8 cellular contexts compared by ENCODE assay signal in genomic region chr4:127965062-127965802, GRCh38. TPM values are rescaled to one million over a fixed set of nuclear protein-coding genes. Genes with fewer than 3 reads are reported as not detected.
DNase-seq lines count a peak whose midpoint lies in the region; ATAC-seq, FAIRE-seq and TF ChIP-seq lines count a peak whose summit lies in the region.

TSS of gene ABHD18 (plus strand) at chr4:127965406. CDS start at chr4:127982956, 17,550 bp downstream.
TSS of gene MFSD8 (minus strand) at chr4:127965173. CDS start at chr4:127965133, 40 bp downstream.

- H3K4me2 ChIP-seq in HepG2 (ENCODE audit: low read depth, low read length) = peak within 1 kb of the TSS; percentile 97

- peak; percentile 92 for FAIRE-seq in HepG2 (lab: Jason Lieb, UNC)

- peaks cover 53% of the 10 kb centered on the region for H3K79me2 ChIP-seq in HepG2 (ENCODE audit: insufficient read depth, low read length)

- peaks cover 27 to 58% (median 43%) of the 10 kb centered on the region in 4 donors for H3K4me1 Mint-ChIP-seq in CD4-positive, alpha-beta memory T cell

- no peaks in the 10 kb centered on the region for H3K9me3 Mint-ChIP-seq in CD4-positive, alpha-beta memory T cell

- peak; percentile 97 for ATAC-seq in GM19438 (IDR thresholded peaks at IDR 0.05; ENCODE audit: low read depth, unreplicated experiment)
- ATAC-seq in HG03575 (IDR thresholded peaks at IDR 0.05; ENCODE audit: extremely low read depth, insufficient number of reproducible peaks, low FRiP score, unreplicated experiment) = peak; percentile 83
- ATAC-seq in HepG2 = peak; percentile 93

- TF ChIP-seq EP300 in HepG2 (IDR thresholded peaks at IDR 0.05; ENCODE audit: low read depth in 2 of 2, low read length in 2 of 2) (no peak), HepG2 (CRISPR knock-in tag; IDR thresholded peaks at IDR 0.05; ENCODE audit: borderline replicate concordance) (no peak)

- peak; percentile 98 to 99 (median 99) for DNase-seq in CD4-positive, alpha-beta memory T cell
- DNase-seq in NCI-H82 (lab: John Stamatoyannopoulos, UW) (peak; percentile 98), dermis blood vessel endothelial cell (peak; percentile 100), HepG2 (ENCODE audit: low spot score) (peak; percentile 97)
- DNase-seq in activated CD4-positive, alpha-beta T cell treated with anti-CD3 and anti-CD28 coated beads, Interleukin-2, amount 50 U/mL, for 48 hours = peak; percentile 99
- peak; percentile 99 for DNase-seq in stimulated activated CD4-positive, alpha-beta T cell treated with anti-CD3 and anti-CD28 coated beads, Interleukin-4, amount 100 ng/mL, for 1 hour

- peak; percentile 58 for TF ChIP-seq RAD21 in HepG2 (CRISPR knock-in tag; IDR thresholded peaks at IDR 0.05)

- no CpG with 5 or more reads among the region's 69 CpGs for WGBS in HepG2 (ENCODE audit: low lambda C conversion rate)

- peak within 1 kb of the TSS; percentile 86 to 98 (median 97) for H3K27ac Mint-ChIP-seq in CD4-positive, alpha-beta memory T cell

- H3K4me1 ChIP-seq in CD4-positive, alpha-beta memory T cell (ENCODE audit: insufficient read depth, low read length) = peaks cover 48% of the 10 kb centered on the region
- peaks cover 41% of the 10 kb centered on the region for H3K4me1 ChIP-seq in HepG2 (ENCODE audit: insufficient read depth, low read length)

- H3K9ac ChIP-seq in HepG2 (ENCODE audit: insufficient read depth, low read depth, low read length) = peak within 1 kb of the TSS; percentile 98

- POLR2A ChIA-PET in CD4-positive, alpha-beta memory T cell (lab: Charles Lee; ENCODE audit: partially characterized antibody) = interaction anchor here (0.7 to 4.0 kb wide), 16 partner anchors 9 to 1129 kb away, joined by 3 to 113 read pairs (median 5); partner anchors contain the start of genes JADE1, LARP1B, PGRMC2 and PLK4
- POLR2A ChIA-PET in HepG2 (lab: Yijun Ruan, JAX) = interaction anchor here (0.6 to 3.0 kb wide), 20 partner anchors 8 to 333 kb away, joined by 3 to 52 read pairs (median 4); partner anchors contain the start of genes HSPA4L, LARP1B and PLK4

- H3K27me3 Mint-ChIP-seq in CD4-positive, alpha-beta memory T cell = no peaks in the 10 kb centered on the region

- peaks cover 3 to 29% of the 10 kb centered on the region in 2 donors for H3K36me3 Mint-ChIP-seq in CD4-positive, alpha-beta memory T cell

- BruUV-seq in HepG2 (replicated peaks; lab: Mats Ljungman, UMichigan) = no TSS peak

- H4K20me1 ChIP-seq in HepG2 (ENCODE audit: insufficient read depth, low read length) = no peaks in the 10 kb centered on the region

- H3K9me3 ChIP-seq in CD4-positive, alpha-beta memory T cell (ENCODE audit: control insufficient read depth in 1 of 2, low read length in 2 of 2) = no peaks in the 10 kb centered on the region
- H3K9me3 ChIP-seq in HepG2 (ENCODE audit: low read length) = no peaks in the 10 kb centered on the region

- peak; percentile 63 for TF ChIP-seq CTCF in HepG2 (CRISPR knock-in tag; IDR thresholded peaks at IDR 0.05)

- H3K27me3 ChIP-seq in CD4-positive, alpha-beta memory T cell (ENCODE audit: insufficient read depth, low read length) = no peaks in the 10 kb centered on the region
- no peaks in the 10 kb centered on the region; a peak in 1 of 5 replicates for H3K27me3 ChIP-seq in HepG2 (ENCODE audit: control insufficient read depth in 1 of 2, insufficient read depth in 2 of 2, low read length in 2 of 2)

- peak within 1 kb of the TSS; percentile 92 for H3K27ac ChIP-seq in CD4-positive, alpha-beta memory T cell (ENCODE audit: low read depth, low read length)
- H3K27ac ChIP-seq in HepG2 (ENCODE audit: extremely low read length, insufficient read depth, low read length) = peak within 1 kb of the TSS; percentile 90

- in situ Hi-C loops in HepG2 (cut with HindIII; ENCODE audit: extremely low pct_ligation_motif_present, low pct_unique_long_range_greater_than_20kb) = loop anchor here (10.0 kb wide), 1 partner anchor 90 kb away; no protein-coding TSS in a partner anchor

- H2AFZ ChIP-seq in HepG2 (ENCODE audit: low read length) = peak within 1 kb of the TSS; percentile 54

- no peaks in the 10 kb centered on the region for H3K36me3 ChIP-seq in CD4-positive, alpha-beta memory T cell (ENCODE audit: insufficient read depth, low read length)
- H3K36me3 ChIP-seq in HepG2 (replicated peaks in 1 of 2; ENCODE audit: control insufficient read depth in 1 of 2, insufficient read depth in 2 of 2, low read length in 2 of 2) = no peaks in the 10 kb centered on the region; a peak in 3 of 5 replicates

- intact Hi-C loops in CD4-positive, alpha-beta memory T cell (cut with micrococcal nuclease) = loop anchor here (1.0 to 5.0 kb wide), 7 partner anchors 18 to 1128 kb away; partner anchors contain the start of genes HSPA4L, JADE1, LARP1B and PLK4
- intact Hi-C loops in HepG2 (cut with micrococcal nuclease; ENCODE audit: unreplicated experiment) = loop anchor here (2.0 to 10.0 kb wide), 3 partner anchors 84 to 320 kb away; partner anchors contain the start of genes HSPA4L, PGRMC2 and PLK4

- TF ChIP-seq POLR2A in HepG2 (IDR thresholded peaks at IDR 0.05; ENCODE audit: insufficient read depth in 1 of 2, low read depth in 2 of 2, low read length in 2 of 2) = peak; percentile 81 to 86

- H3K4me3 Mint-ChIP-seq in CD4-positive, alpha-beta memory T cell = peak within 1 kb of the TSS; percentile 89 to 98 (median 96)

- CTCF ChIA-PET in CD4-positive, alpha-beta memory T cell (lab: Charles Lee; ENCODE audit: partially characterized antibody) = interaction anchor here (0.8 to 1.7 kb wide), 8 partner anchors 13 to 324 kb away, joined by 3 to 21 read pairs (median 6); partner anchors contain the start of genes LARP1B and PLK4
- CTCF ChIA-PET in HepG2 (lab: Yijun Ruan, JAX; ENCODE audit: low intra/inter-chr PET ratio, low total read pairs) = no interaction called here

- H3K4me3 ChIP-seq in CD4-positive, alpha-beta memory T cell (ENCODE audit: low read length in 2 of 2) = peak within 1 kb of the TSS; percentile 90 to 91
- peak within 1 kb of the TSS; percentile 84 to 99 (median 90) for H3K4me3 ChIP-seq in HepG2 (replicated peaks in 1 of 3; ENCODE audit: insufficient read depth in 1 of 3, low read depth in 2 of 3, low read length in 3 of 3)

TF ChIP-seq in HepG2, 621 proteins besides CTCF, POLR2A, EP300 and RAD21 (continues in another document):
- TF ChIP-seq MATR3 (CRISPR knock-in tag; IDR thresholded peaks at IDR 0.05) = no peak
- peak; percentile 91; the same call in 1 of the 2 replicates for TF ChIP-seq MYC (CRISPR knock-in tag; IDR thresholded peaks at IDR 0.05; ENCODE audit: borderline replicate concordance)

RNA-seq across cellular contexts. Expression of gene ABHD18, which starts in this region (rescaled TPM):
- total RNA-seq in CD4-positive, alpha-beta memory T cell = 10 to 100 TPM; 23.5 to 24.6 TPM
- 10 to 100 TPM; 10.2 to 10.6 TPM for polyA plus RNA-seq in CD4-positive, alpha-beta memory T cell
- total RNA-seq in dermis blood vessel endothelial cell = 10.7 and 12.6 TPM in 2 replicates
- total RNA-seq in HepG2 (2016; rRNA removed; fragmentation: Illumina TruSeq; extraction: Trizol) = 16.3 and 17.8 TPM in 2 replicates
- total RNA-seq in HepG2 (2016; cell fraction: cytosol; rRNA removed; fragmentation: Illumina TruSeq; extraction: Trizol; ENCODE audit: low read depth) = 8.2 and 11.5 TPM in 2 replicates
- total RNA-seq in HepG2 (2016; cell fraction: insoluble cytoplasmic fraction; rRNA removed; fragmentation: Illumina TruSeq; extraction: Trizol) = 14.5 and 20.1 TPM in 2 replicates
- 7.1 and 8.6 TPM in 2 replicates for total RNA-seq in HepG2 (2016; cell fraction: membrane; rRNA removed; fragmentation: Illumina TruSeq; extraction: Trizol)
- total RNA-seq in HepG2 (2016; cell fraction: nucleus; rRNA removed; fragmentation: Illumina TruSeq; extraction: Trizol) = 9.7 and 16.2 TPM in 2 replicates
- 4.9 and 5.5 TPM in 2 replicates for polyA plus RNA-seq in HepG2 (2011; rRNA removed)
- polyA plus RNA-seq in HepG2 (2011; cell fraction: cytosol; rRNA removed) = 1.7 and 2.5 TPM in 2 replicates
- polyA plus RNA-seq in HepG2 (2011; cell fraction: nucleus; rRNA removed) = 3.1 and 5.2 TPM in 2 replicates
- 7.3 and 7.8 TPM in 2 replicates for polyA plus RNA-seq in HepG2 (2012)
- 0.51 and 0.75 TPM in 2 replicates for polyA plus RNA-seq in HepG2 (2016; cell fraction: cytosol; fragmentation: Illumina TruSeq; extraction: Trizol; ENCODE audit: low read depth)
- polyA plus RNA-seq in HepG2 (2016; cell fraction: insoluble cytoplasmic fraction; fragmentation: Illumina TruSeq; extraction: Trizol; ENCODE audit: low read depth) = 10.6 and 11.7 TPM in 2 replicates
- polyA plus RNA-seq in HepG2 (2016; cell fraction: membrane; fragmentation: Illumina TruSeq; extraction: Trizol; ENCODE audit: low read depth) = 1.5 TPM in 2 replicates
- 18.6 and 20.3 TPM in 2 replicates for polyA plus RNA-seq in HepG2 (2016; cell fraction: nucleus; fragmentation: Illumina TruSeq; extraction: Trizol; ENCODE audit: insufficient read depth, low read depth)
- 3.0 and 4.0 TPM in 2 replicates for polyA minus RNA-seq in HepG2 (2011; rRNA and poly(A)+ RNA removed; ENCODE audit: low replicate concordance)
- polyA minus RNA-seq in HepG2 (2011; cell fraction: cytosol; rRNA and poly(A)+ RNA removed) = 4.7 and 5.4 TPM in 2 replicates
- 14.9 and 18.3 TPM in 2 replicates for polyA minus RNA-seq in HepG2 (2011; cell fraction: nucleus; rRNA and poly(A)+ RNA removed)

RNA-seq across cellular contexts. Expression of gene MFSD8, which starts in this region (rescaled TPM):
- 10 to 100 TPM; 43.3 to 49.2 TPM for total RNA-seq in CD4-positive, alpha-beta memory T cell
- polyA plus RNA-seq in CD4-positive, alpha-beta memory T cell = 1 to 10 TPM; 5.9 to 7.6 TPM
- total RNA-seq in dermis blood vessel endothelial cell (16.8 and 20.1 TPM in 2 replicates), HepG2 (2016; rRNA removed; fragmentation: Illumina TruSeq; extraction: Trizol) (12.3 and 25.5 TPM in 2 replicates)
- total RNA-seq in HepG2 (2016; cell fraction: cytosol; rRNA removed; fragmentation: Illumina TruSeq; extraction: Trizol; ENCODE audit: low read depth) = 36.2 and 53.0 TPM in 2 replicates
- 17.1 and 24.3 TPM in 2 replicates for total RNA-seq in HepG2 (2016; cell fraction: insoluble cytoplasmic fraction; rRNA removed; fragmentation: Illumina TruSeq; extraction: Trizol)
- total RNA-seq in HepG2 (2016; cell fraction: membrane; rRNA removed; fragmentation: Illumina TruSeq; extraction: Trizol) = 16.4 and 20.2 TPM in 2 replicates
- 40.1 and 45.9 TPM in 2 replicates for total RNA-seq in HepG2 (2016; cell fraction: nucleus; rRNA removed; fragmentation: Illumina TruSeq; extraction: Trizol)
- polyA plus RNA-seq in HepG2 (2011; rRNA removed) = 24.8 and 26.8 TPM in 2 replicates
- 5.0 and 6.9 TPM in 2 replicates for polyA plus RNA-seq in HepG2 (2011; cell fraction: cytosol; rRNA removed)
- 46.5 and 53.4 TPM in 2 replicates for polyA plus RNA-seq in HepG2 (2011; cell fraction: nucleus; rRNA removed)
- 14.5 and 18.2 TPM in 2 replicates for polyA plus RNA-seq in HepG2 (2012)
- polyA plus RNA-seq in HepG2 (2016; cell fraction: cytosol; fragmentation: Illumina TruSeq; extraction: Trizol; ENCODE audit: low read depth) = 1.8 and 2.4 TPM in 2 replicates
- polyA plus RNA-seq in HepG2 (2016; cell fraction: insoluble cytoplasmic fraction; fragmentation: Illumina TruSeq; extraction: Trizol; ENCODE audit: low read depth) = 9.0 and 9.2 TPM in 2 replicates
- 2.5 and 2.6 TPM in 2 replicates for polyA plus RNA-seq in HepG2 (2016; cell fraction: membrane; fragmentation: Illumina TruSeq; extraction: Trizol; ENCODE audit: low read depth)
- 49.8 and 56.3 TPM in 2 replicates for polyA plus RNA-seq in HepG2 (2016; cell fraction: nucleus; fragmentation: Illumina TruSeq; extraction: Trizol; ENCODE audit: insufficient read depth, low read depth)
- polyA minus RNA-seq in HepG2 (2011; rRNA and poly(A)+ RNA removed; ENCODE audit: low replicate concordance) = 10.4 and 14.3 TPM in 2 replicates
- polyA minus RNA-seq in HepG2 (2011; cell fraction: cytosol; rRNA and poly(A)+ RNA removed) = 11.1 and 11.3 TPM in 2 replicates
- 79.4 TPM in 2 replicates for polyA minus RNA-seq in HepG2 (2011; cell fraction: nucleus; rRNA and poly(A)+ RNA removed)

Comparison
In these comparisons a context has a peak if more than half of its experiments do, and no peak if none do; other contexts are left out.
1. Peak in every context shown above with its lines: DNase-seq, ATAC-seq, H3K4me3 ChIP-seq and H3K27ac ChIP-seq.